In genomic region chr3:119825820-119826219, GRCh38 we compare ENCODE assay signal across 15 cellular contexts. TPM values are rescaled to one million over a fixed set of nuclear protein-coding genes. Genes with fewer than 3 reads are reported as not detected.
"Had no signal": no experiment of that assay in that cellular context is flagged by ENCODE, and none has a peak within 500 bp of the region (broad histone marks: within the 10 kb centered on the region; RNA-seq: fewer than 3 reads in every experiment).

No MANE protein-coding gene starts in this region.

- H3K27me3 Mint-ChIP-seq: activated CD4-positive, alpha-beta T cell treated with anti-CD3 and anti-CD28 coated beads for 36 hours; activated CD8-positive, alpha-beta T cell treated with anti-CD3 and anti-CD28 coated beads for 36 hours had no signal

- H3K27ac ChIP-seq: brain microvascular endothelial cell, dorsolateral prefrontal cortex, esophagus squamous epithelium, skin epidermis, tibial artery had no signal

- ATAC-seq: activated CD4-positive, alpha-beta T cell treated with anti-CD3 and anti-CD28 coated beads for 36 hours; activated CD8-positive, alpha-beta T cell treated with anti-CD3 and anti-CD28 coated beads for 36 hours; activated T-cell treated with anti-CD3 and anti-CD28 coated beads, Interleukin-2, amount 50 U/mL, for 72 hours; stimulated activated effector memory CD8-positive, alpha-beta T cell treated with anti-CD3 and anti-CD28 coated beads, Interleukin-12 subunit alpha, Interleukin-12 subunit beta, amount 100 ng/mL, for 72 hours had no signal

- H3K4me3 ChIP-seq: dorsolateral prefrontal cortex, esophagus squamous epithelium, skin epidermis, tibial artery had no signal

- H3K36me3 ChIP-seq: brain microvascular endothelial cell had no signal

- H3K4me1 ChIP-seq: esophagus squamous epithelium, tibial artery had no signal

- H3K27me3 ChIP-seq: brain microvascular endothelial cell, dorsolateral prefrontal cortex, esophagus squamous epithelium, tibial artery had no signal

- H3K9me3 ChIP-seq: esophagus squamous epithelium, tibial artery had no signal

- DNase-seq: activated CD4-positive, alpha-beta T cell treated with anti-CD3 and anti-CD28 coated beads for 36 hours; activated CD8-positive, alpha-beta memory T cell treated with anti-CD3 and anti-CD28 coated beads, Interleukin-2, amount 50 U/mL, for 4 hours; activated CD8-positive, alpha-beta T cell treated with anti-CD3 and anti-CD28 coated beads for 36 hours; activated naive CD4-positive, alpha-beta T cell; activated T-cell treated with anti-CD3 and anti-CD28 coated beads, Interleukin-2, amount 50 U/mL, for 72 hours; amniotic stem cell; brain microvascular endothelial cell; dorsolateral prefrontal cortex; esophagus squamous epithelium; foreskin fibroblast; mesenchymal stem cell; tibial artery had no signal

- H3K27ac Mint-ChIP-seq: activated CD4-positive, alpha-beta T cell treated with anti-CD3 and anti-CD28 coated beads for 36 hours; activated CD8-positive, alpha-beta T cell treated with anti-CD3 and anti-CD28 coated beads for 36 hours; activated T-cell treated with anti-CD3 and anti-CD28 coated beads, Interleukin-2, amount 50 U/mL, for 72 hours; stimulated activated effector memory CD8-positive, alpha-beta T cell treated with anti-CD3 and anti-CD28 coated beads, Interleukin-12 subunit alpha, Interleukin-12 subunit beta, amount 100 ng/mL, for 72 hours had no signal

- H3K4me1 Mint-ChIP-seq: activated CD4-positive, alpha-beta T cell treated with anti-CD3 and anti-CD28 coated beads for 36 hours; stimulated activated effector memory CD8-positive, alpha-beta T cell treated with anti-CD3 and anti-CD28 coated beads, Interleukin-12 subunit alpha, Interleukin-12 subunit beta, amount 100 ng/mL, for 72 hours had no signal

- H3K9me3 Mint-ChIP-seq: activated CD8-positive, alpha-beta T cell treated with anti-CD3 and anti-CD28 coated beads for 36 hours; activated T-cell treated with anti-CD3 and anti-CD28 coated beads, Interleukin-2, amount 50 U/mL, for 72 hours; stimulated activated effector memory CD8-positive, alpha-beta T cell treated with anti-CD3 and anti-CD28 coated beads, Interleukin-12 subunit alpha, Interleukin-12 subunit beta, amount 100 ng/mL, for 72 hours had no signal

- H3K4me3 Mint-ChIP-seq: activated CD4-positive, alpha-beta T cell treated with anti-CD3 and anti-CD28 coated beads for 36 hours; activated CD8-positive, alpha-beta T cell treated with anti-CD3 and anti-CD28 coated beads for 36 hours; activated T-cell treated with anti-CD3 and anti-CD28 coated beads, Interleukin-2, amount 50 U/mL, for 72 hours; stimulated activated effector memory CD8-positive, alpha-beta T cell treated with anti-CD3 and anti-CD28 coated beads, Interleukin-12 subunit alpha, Interleukin-12 subunit beta, amount 100 ng/mL, for 72 hours had no signal

RNA-seq across cellular contexts. Expression of gene NR1I2, which starts 43.9 kb away (rescaled TPM):
- total RNA-seq: chondrocyte, esophagus squamous epithelium had no signal
